Comparison of ENCODE assay signal across 8 cellular contexts in the genomic region with DNA sequence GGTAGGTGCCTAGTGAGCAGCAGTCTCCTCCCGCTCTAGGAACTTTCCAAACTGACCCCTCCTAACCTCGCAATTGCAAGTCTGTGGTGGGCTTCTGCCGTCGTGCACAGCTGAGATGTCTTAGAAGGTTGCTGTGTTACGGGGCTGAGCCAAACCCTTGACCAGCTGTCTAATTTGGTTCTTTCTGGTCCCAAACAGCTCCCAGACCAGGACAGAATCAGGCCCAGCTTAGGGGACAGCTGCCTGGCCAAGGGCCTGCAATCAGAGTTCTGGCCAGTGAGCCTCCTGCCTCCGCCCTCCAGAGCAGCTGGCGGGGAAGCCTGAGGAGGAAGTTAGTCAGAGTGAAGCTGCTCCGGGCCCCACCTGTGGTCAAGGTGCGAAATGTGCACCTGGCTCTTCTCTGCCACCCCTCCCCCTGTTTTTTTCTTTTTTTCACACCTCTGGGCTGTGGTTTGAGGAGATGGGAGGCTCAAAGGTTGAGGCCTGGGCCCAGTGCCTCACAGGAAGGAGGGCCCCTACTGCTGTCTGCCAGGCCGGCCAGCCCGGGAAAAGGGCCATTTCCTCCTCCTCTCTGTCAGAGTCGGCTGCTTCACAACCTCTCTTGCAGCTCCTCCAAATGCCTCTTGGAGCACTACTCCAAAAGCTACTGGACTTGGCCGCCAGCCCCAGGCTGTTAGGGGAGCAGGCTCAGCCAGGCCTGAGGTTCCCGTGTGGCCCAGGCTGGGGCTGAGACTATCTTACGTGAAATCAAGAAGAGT. TPM values are rescaled to one million over a fixed set of nuclear protein-coding genes. Genes with fewer than 3 reads are reported as not detected.
DNase-seq lines count a peak whose midpoint lies in the region; ATAC-seq and TF ChIP-seq lines count a peak whose summit lies in the region.

No MANE protein-coding gene starts in this region.

- no peaks in the 10 kb centered on the region for H3K27me3 ChIP-seq in OCI-LY1 (ENCODE audit: insufficient read depth, low read length)

- H2AFZ ChIP-seq in OCI-LY1 (ENCODE audit: low read length): no peak overlapping the region

- no peaks in the 10 kb centered on the region for H3K9me2 ChIP-seq in OCI-LY1 (ENCODE audit: low read depth, low read length)

- no peaks in the 10 kb centered on the region for H3K9me3 ChIP-seq in OCI-LY1 (ENCODE audit: low read length)

- H3K79me2 ChIP-seq in OCI-LY1 (ENCODE audit: insufficient read depth, low read length): no peaks in the 10 kb centered on the region

- H3K36me3 ChIP-seq in OCI-LY1 (ENCODE audit: insufficient read depth, low read length): no peaks in the 10 kb centered on the region

- H3K4me3 ChIP-seq in OCI-LY1 (ENCODE audit: low read depth, low read length, poor library complexity, severe bottlenecking) (no peak overlapping the region), fibroblast of villous mesenchyme (ENCODE audit: low read depth, low read length) (no peak overlapping the region)

- DNase-seq in NCI-H82 (lab: John Stamatoyannopoulos, UW): peak; percentile 11
- no peak for DNase-seq in NCI-H82 treated with DMSO at 0.1 percent for 48 hours (lab: John Stamatoyannopoulos, UW; ENCODE audit: unreplicated experiment)
- DNase-seq in activated effector memory CD4-positive, alpha-beta T cell treated with anti-CD3 and anti-CD28 coated beads, Interleukin-2, amount 50 U/mL, for 16 hours: peak; percentile 84
- DNase-seq in fibroblast of villous mesenchyme (ENCODE audit: low read depth): peak; percentile 52
- DNase-seq in omental fat pad (ENCODE audit: low spot score): no peak
- peak; percentile 79 for DNase-seq in ureter (ENCODE audit: low spot score)

- H3K9ac ChIP-seq in OCI-LY1 (ENCODE audit: low read length): no peak overlapping the region

- peaks cover 26% of the 10 kb centered on the region for H3K4me1 ChIP-seq in OCI-LY1 (ENCODE audit: insufficient read depth, low read length, severe bottlenecking)

- TF ChIP-seq CTCF in OCI-LY1 (IDR thresholded peaks at IDR 0.05; ENCODE audit: low read length) (no peak), fibroblast of villous mesenchyme (IDR thresholded peaks at IDR 0.05; ENCODE audit: insufficient read depth, low read depth, low read length) (peak; percentile 23), omental fat pad (IDR thresholded peaks at IDR 0.05) (no peak)

- H3K27ac ChIP-seq in OCI-LY1 (ENCODE audit: low read depth, low read length, poor library complexity, severe bottlenecking): peak overlapping the region; percentile 69

- H3F3A ChIP-seq in OCI-LY1 (ENCODE audit: insufficient read depth, low read length): no peaks in the 10 kb centered on the region

- H4K20me1 ChIP-seq in OCI-LY1 (ENCODE audit: insufficient read depth, low read length): no peaks in the 10 kb centered on the region

- H3K4me2 ChIP-seq in OCI-LY1 (ENCODE audit: low read length): peak overlapping the region; percentile 34; the same call in 1 of the 2 replicates

- peak; percentile 51 for ATAC-seq in HG03064 (IDR thresholded peaks at IDR 0.05; ENCODE audit: low read depth, unreplicated experiment)
- peak; percentile 70 for ATAC-seq in omental fat pad (ENCODE audit: low FRiP score)

RNA-seq across cellular contexts. Expression of a gene that starts 4.2 kb away (rescaled TPM):
- total RNA-seq in fibroblast of villous mesenchyme (not detected in 2 replicates), omental fat pad (not detected), ureter (0.89 TPM)

RNA-seq across cellular contexts. Expression of a gene that starts 44.3 kb away (rescaled TPM):
- total RNA-seq in fibroblast of villous mesenchyme (1.6 and 2.6 TPM in 2 replicates), omental fat pad (1 to 10 TPM; 2.8 to 6.3 (median 4.2) TPM), ureter (1.6 TPM)

Comparison
In these comparisons a context has a peak if more than half of its experiments do, and no peak if none do; other contexts are left out.
1. DNase-seq: peak in NCI-H82 (single experiment), activated effector memory CD4-positive, alpha-beta T cell treated with anti-CD3 and anti-CD28 coated beads, Interleukin-2, amount 50 U/mL, for 16 hours (single experiment), fibroblast of villous mesenchyme (single experiment) and ureter (single experiment); none in NCI-H82 treated with DMSO at 0.1 percent for 48 hours (single experiment) and omental fat pad (single experiment).